Comparison of ENCODE assay signal across 14 cellular contexts in the genomic region with DNA sequence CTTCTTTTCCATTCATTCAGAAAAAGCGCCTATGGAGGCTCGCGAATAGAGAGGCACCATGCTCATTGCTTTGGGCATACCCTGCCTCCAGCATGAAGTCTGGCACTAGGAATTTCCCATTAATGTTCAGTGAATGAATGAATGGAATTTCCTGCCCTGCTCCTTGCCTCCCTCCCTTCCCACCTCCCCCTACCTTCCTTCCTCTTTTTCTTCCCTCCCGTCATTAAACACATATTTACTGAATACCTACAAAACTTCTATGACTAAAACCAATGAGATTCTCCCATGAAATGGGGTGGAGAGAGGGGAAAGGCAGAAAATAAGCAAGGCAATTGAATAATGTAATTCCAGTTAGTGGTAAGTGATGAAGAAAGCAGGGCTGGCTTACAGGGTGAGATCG.
"Had no signal": no experiment of that assay in that cellular context is flagged by ENCODE, and none has a peak within 500 bp of the region (broad histone marks: within the 10 kb centered on the region; RNA-seq: fewer than 3 reads in every experiment).

No MANE protein-coding gene starts in this region.

- H3K27ac ChIP-seq: body of pancreas, gastroesophageal sphincter, spleen, upper lobe of left lung had no signal

- H3K27me3 ChIP-seq: body of pancreas, gastroesophageal sphincter, spleen, upper lobe of left lung had no signal

- H3K4me3 Mint-ChIP-seq: activated B cell treated with CpG ODN at 0.5 μM for 24 hours; activated CD4-positive, alpha-beta T cell treated with anti-CD3 and anti-CD28 coated beads, Interleukin-2, amount 10 ng/mL, durations not matched to agents 24 days and 14 days; activated naive CD8-positive, alpha-beta T cell; neural crest cell; stimulated activated naive CD8-positive, alpha-beta T cell treated with anti-CD3 and anti-CD28 coated beads, Interleukin-15, amount 100 ng/mL, for 72 hours had no signal

- H3K4me1 Mint-ChIP-seq: activated B cell treated with CpG ODN at 0.5 μM for 24 hours; activated CD4-positive, alpha-beta T cell treated with anti-CD3 and anti-CD28 coated beads, Interleukin-2, amount 10 ng/mL, durations not matched to agents 24 days and 14 days; stimulated activated naive CD8-positive, alpha-beta T cell treated with anti-CD3 and anti-CD28 coated beads, Interleukin-15, amount 100 ng/mL, for 72 hours had no signal

- H3K4me3 ChIP-seq: body of pancreas, gastroesophageal sphincter, lung, spleen, upper lobe of left lung had no signal

- H3K9me3 ChIP-seq: body of pancreas, gastroesophageal sphincter, spleen, upper lobe of left lung had no signal

- DNase-seq: activated B cell treated with CpG ODN at 0.5 μM for 24 hours; activated CD4-positive, alpha-beta T cell treated with anti-CD3 and anti-CD28 coated beads, Interleukin-2, amount 10 ng/mL, durations not matched to agents 24 days and 14 days; activated CD8-positive, alpha-beta memory T cell treated with anti-CD3 and anti-CD28 coated beads, Interleukin-2, amount 50 U/mL, for 48 hours; activated gamma-delta T cell treated with Interleukin-2 at 50 U/mL for 16 hours; amniotic stem cell; body of pancreas; midbrain; spleen; stimulated activated naive CD8-positive, alpha-beta T cell treated with anti-CD3 and anti-CD28 coated beads, Interleukin-15, amount 100 ng/mL, for 72 hours; upper lobe of left lung had no signal

- H3K27me3 Mint-ChIP-seq: activated B cell treated with CpG ODN at 0.5 μM for 24 hours; stimulated activated naive CD8-positive, alpha-beta T cell treated with anti-CD3 and anti-CD28 coated beads, Interleukin-15, amount 100 ng/mL, for 72 hours had no signal

- H3K36me3 ChIP-seq: gastroesophageal sphincter, spleen, upper lobe of left lung had no signal

- H3K4me1 ChIP-seq: body of pancreas, gastroesophageal sphincter, spleen, upper lobe of left lung had no signal

- H3K9me3 Mint-ChIP-seq: activated B cell treated with CpG ODN at 0.5 μM for 24 hours; activated CD4-positive, alpha-beta T cell treated with anti-CD3 and anti-CD28 coated beads, Interleukin-2, amount 10 ng/mL, durations not matched to agents 24 days and 14 days had no signal

- H3K27ac Mint-ChIP-seq: activated B cell treated with CpG ODN at 0.5 μM for 24 hours; activated CD4-positive, alpha-beta T cell treated with anti-CD3 and anti-CD28 coated beads, Interleukin-2, amount 10 ng/mL, durations not matched to agents 24 days and 14 days; activated naive CD8-positive, alpha-beta T cell; stimulated activated naive CD8-positive, alpha-beta T cell treated with anti-CD3 and anti-CD28 coated beads, Interleukin-15, amount 100 ng/mL, for 72 hours had no signal
